In the genomic region with DNA sequence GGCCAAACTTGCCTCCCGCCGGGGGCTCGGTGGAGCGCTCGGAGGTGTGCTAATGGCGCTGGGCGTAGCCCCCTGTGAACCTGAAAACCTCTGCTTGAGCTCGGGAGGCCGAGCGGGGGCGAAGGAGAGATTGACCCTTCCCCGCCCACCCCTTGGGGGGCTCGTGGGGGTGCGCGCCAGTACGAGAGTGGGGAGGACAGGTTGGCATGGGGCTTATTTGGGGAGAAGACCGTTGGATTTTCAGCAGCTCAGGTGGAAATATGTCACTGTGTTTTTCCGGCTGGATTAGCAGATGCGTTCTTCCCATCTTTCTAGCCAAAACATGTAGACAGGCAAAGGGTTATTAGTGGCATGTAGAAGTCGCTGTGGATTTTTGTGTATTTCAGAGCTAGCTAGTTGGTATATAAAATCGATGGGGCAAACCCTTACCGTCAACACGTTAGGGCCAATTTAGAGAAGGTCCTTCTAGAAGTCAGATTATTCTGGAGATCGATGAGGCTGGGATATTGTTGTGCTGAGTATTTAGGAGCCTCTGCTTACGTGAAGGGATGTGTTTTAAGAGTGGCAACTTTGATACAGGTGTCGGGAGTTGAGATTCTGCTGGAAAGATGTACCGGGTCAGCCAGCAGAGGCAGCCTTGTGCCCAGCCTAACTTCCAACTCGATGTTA, we compare ENCODE assay signal across 8 cellular contexts. TPM values are rescaled to one million over a fixed set of nuclear protein-coding genes. Genes with fewer than 3 reads are reported as not detected.
DNase-seq lines count a peak whose midpoint lies in the region; ATAC-seq and TF ChIP-seq lines count a peak whose summit lies in the region.

No MANE protein-coding gene starts in this region.

- peak overlapping the region; percentile 83 for H3K27ac Mint-ChIP-seq in activated CD4-positive, alpha-beta T cell treated with anti-CD3 and anti-CD28 coated beads, Interleukin-2, amount 10 ng/mL, durations not matched to agents 7 days and 5 days
- no peak overlapping the region for H3K27ac Mint-ChIP-seq in endodermal cell
- peak overlapping the region; percentile 75 for H3K27ac Mint-ChIP-seq in mesothelial cell of epicardium

- H3K9me3 ChIP-seq in BLaER1 treated with 17β-estradiol and CSF1 and Interleukin-3, amounts not matched to agents 10 nM and 100 nM (replicated peaks in 1 of 11) = no peaks in the 10 kb centered on the region
- H3K9me3 ChIP-seq in endodermal cell (ENCODE audit: control insufficient read depth, low read length) (no peaks in the 10 kb centered on the region), thoracic aorta (no peaks in the 10 kb centered on the region)

- TF ChIP-seq CTCF in endodermal cell (conservative IDR thresholded peaks at IDR 0.05) (peak; percentile 71), mesothelial cell of epicardium (IDR thresholded peaks at IDR 0.05; ENCODE audit: unreplicated experiment) (no peak), thoracic aorta (IDR thresholded peaks at IDR 0.05) (peak; percentile 54)

- H3K36me3 Mint-ChIP-seq in activated CD4-positive, alpha-beta T cell treated with anti-CD3 and anti-CD28 coated beads, Interleukin-2, amount 10 ng/mL, durations not matched to agents 7 days and 5 days (ENCODE audit: low read depth) = peaks cover 21% of the 10 kb centered on the region
- H3K36me3 Mint-ChIP-seq in endodermal cell (ENCODE audit: low read depth) (no peaks in the 10 kb centered on the region), mesothelial cell of epicardium (no peaks in the 10 kb centered on the region)

- H3K36me3 ChIP-seq in BLaER1 treated with 17β-estradiol and CSF1 and Interleukin-3, amounts not matched to agents 10 nM and 100 nM = peaks cover 0 to 3% (median 0%) of the 10 kb centered on the region in 11 experiments; a peak in 1 of 22 replicates
- no peaks in the 10 kb centered on the region for H3K36me3 ChIP-seq in endodermal cell (ENCODE audit: control insufficient read depth, insufficient read depth, low read length)
- H3K36me3 ChIP-seq in thoracic aorta = no peaks in the 10 kb centered on the region

- peak overlapping the region; percentile 83 to 94 (median 88) for H3K4me3 ChIP-seq in BLaER1 treated with 17β-estradiol and CSF1 and Interleukin-3, amounts not matched to agents 10 nM and 100 nM
- H3K4me3 ChIP-seq in endodermal cell (ENCODE audit: low read length) (peak overlapping the region; percentile 90), thoracic aorta (peak overlapping the region; percentile 97)

- H3K4me3 Mint-ChIP-seq in activated CD4-positive, alpha-beta T cell treated with anti-CD3 and anti-CD28 coated beads, Interleukin-2, amount 10 ng/mL, durations not matched to agents 7 days and 5 days = peak overlapping the region; percentile 87
- H3K4me3 Mint-ChIP-seq in endodermal cell (peak overlapping the region; percentile 70), mesothelial cell of epicardium (peak overlapping the region; percentile 82)

- H3K4me1 Mint-ChIP-seq in activated CD4-positive, alpha-beta T cell treated with anti-CD3 and anti-CD28 coated beads, Interleukin-2, amount 10 ng/mL, durations not matched to agents 7 days and 5 days = peaks cover 53% of the 10 kb centered on the region
- H3K4me1 Mint-ChIP-seq in endodermal cell = peaks cover 13% of the 10 kb centered on the region
- H3K4me1 Mint-ChIP-seq in mesothelial cell of epicardium = peaks cover 38% of the 10 kb centered on the region

- DNase-seq in NCI-H2227 (lab: John Stamatoyannopoulos, UW; ENCODE audit: unreplicated experiment) (peak; percentile 17), endodermal cell (peak; percentile 71), mesothelial cell of epicardium (ENCODE audit: low spot score in 2 of 2, unreplicated experiment in 2 of 2) (no peak), thoracic aorta (ENCODE audit: low spot score) (no peak)
- peak; percentile 60 for DNase-seq in activated CD4-positive, alpha-beta T cell treated with anti-CD3 and anti-CD28 coated beads, Interleukin-2, amount 10 ng/mL, durations not matched to agents 7 days and 5 days

- peak overlapping the region; percentile 86 to 97 (median 96) for H3K4me2 ChIP-seq in BLaER1 treated with 17β-estradiol and CSF1 and Interleukin-3, amounts not matched to agents 10 nM and 100 nM

- POLR2A ChIA-PET in activated CD4-positive, alpha-beta T cell treated with anti-CD3 and anti-CD28 coated beads, Interleukin-2, amount 10 ng/mL, durations not matched to agents 7 days and 5 days (lab: Charles Lee) = interaction anchor here (1.0 to 3.1 kb wide), 5 partner anchors 10 to 166 kb away, joined by 3 to 19 read pairs (median 7); no protein-coding TSS in a partner anchor

- H3K27me3 Mint-ChIP-seq in activated CD4-positive, alpha-beta T cell treated with anti-CD3 and anti-CD28 coated beads, Interleukin-2, amount 10 ng/mL, durations not matched to agents 7 days and 5 days = no peaks in the 10 kb centered on the region
- H3K27me3 Mint-ChIP-seq in endodermal cell (ENCODE audit: insufficient read depth) (peaks cover 8% of the 10 kb centered on the region), mesothelial cell of epicardium (ENCODE audit: low read depth) (no peaks in the 10 kb centered on the region)

- peaks cover 29 to 62% (median 46%) of the 10 kb centered on the region in 10 experiments for H3K4me1 ChIP-seq in BLaER1 treated with 17β-estradiol and CSF1 and Interleukin-3, amounts not matched to agents 10 nM and 100 nM
- H3K4me1 ChIP-seq in endodermal cell (ENCODE audit: control insufficient read depth, insufficient read depth, low read length) (peaks cover 7% of the 10 kb centered on the region), thoracic aorta (ENCODE audit: control insufficient read depth in 1 of 2, low read depth in 2 of 2) (peaks cover 35 to 42% of the 10 kb centered on the region in 2 donors)

- peak overlapping the region in 10 of 11 experiments; percentile 88 to 95 (median 92); a peak in 20 of 22 replicates for H3K27ac ChIP-seq in BLaER1 treated with 17β-estradiol and CSF1 and Interleukin-3, amounts not matched to agents 10 nM and 100 nM
- H3K27ac ChIP-seq in endodermal cell (ENCODE audit: low read depth, low read length) (no peak overlapping the region), thoracic aorta (peak overlapping the region; percentile 95 to 99)

- CTCF ChIA-PET in activated CD4-positive, alpha-beta T cell treated with anti-CD3 and anti-CD28 coated beads, Interleukin-2, amount 10 ng/mL, durations not matched to agents 7 days and 5 days (lab: Charles Lee) = interaction anchor here (0.7 to 3.7 kb wide), 24 partner anchors 10 to 482 kb away, joined by 3 to 50 read pairs (median 6); partner anchors contain the start of gene HINT3

- H3K9ac ChIP-seq in BLaER1 treated with 17β-estradiol and CSF1 and Interleukin-3, amounts not matched to agents 10 nM and 100 nM = peak overlapping the region; percentile 86 to 92 (median 91)
- no peak overlapping the region for H3K9ac ChIP-seq in endodermal cell (ENCODE audit: extremely low read depth, low read length, poor library complexity, severe bottlenecking)

- H4K20me1 ChIP-seq in BLaER1 treated with 17β-estradiol and CSF1 and Interleukin-3, amounts not matched to agents 10 nM and 100 nM = peaks cover 0 to 9% (median 0%) of the 10 kb centered on the region in 11 experiments; a peak in 2 of 22 replicates

- WGBS in endodermal cell (ENCODE audit: insufficient coverage in 1 of 2, insufficient read length in 1 of 2), 2 experiments = 1% methylated on average over 16 to 28 of the region's 28 CpGs

- peak; percentile 31 for ATAC-seq in GM18867 (IDR thresholded peaks at IDR 0.05; ENCODE audit: unreplicated experiment)
- peak; percentile 29 for ATAC-seq in HG03095 (IDR thresholded peaks at IDR 0.05; ENCODE audit: unreplicated experiment)
- ATAC-seq in thoracic aorta (ENCODE audit: insufficient number of reproducible peaks, low FRiP score, low read depth) = no peak

- no peaks in the 10 kb centered on the region; a peak in 1 of 22 replicates for H3K27me3 ChIP-seq in BLaER1 treated with 17β-estradiol and CSF1 and Interleukin-3, amounts not matched to agents 10 nM and 100 nM
- no peaks in the 10 kb centered on the region for H3K27me3 ChIP-seq in endodermal cell (ENCODE audit: control insufficient read depth, insufficient read depth, low read length, poor library complexity, severe bottlenecking)
- no peaks in the 10 kb centered on the region for H3K27me3 ChIP-seq in thoracic aorta (replicated peaks; ENCODE audit: insufficient read depth)

- no peaks in the 10 kb centered on the region for H3K9me3 Mint-ChIP-seq in activated CD4-positive, alpha-beta T cell treated with anti-CD3 and anti-CD28 coated beads, Interleukin-2, amount 10 ng/mL, durations not matched to agents 7 days and 5 days
- H3K9me3 Mint-ChIP-seq in endodermal cell (no peaks in the 10 kb centered on the region), mesothelial cell of epicardium (no peaks in the 10 kb centered on the region)

RNA-seq across cellular contexts. Expression of gene NCOA7, which starts 0.5 kb away (rescaled TPM):
- 10 to 100 TPM; 43.2 to 53.1 TPM for total RNA-seq in activated CD4-positive, alpha-beta T cell treated with anti-CD3 and anti-CD28 coated beads, Interleukin-2, amount 10 ng/mL, durations not matched to agents 7 days and 5 days
- total RNA-seq in endodermal cell = 10 to 100 TPM; 11.4 to 15.2 TPM
- 3.5 TPM for polyA plus RNA-seq in endodermal cell (2013, experiment 1 of 2)
- polyA plus RNA-seq in endodermal cell (2013, experiment 2 of 2) = 4.6 TPM
- total RNA-seq in mesothelial cell of epicardium = 43.5 to 52.4 TPM (median 45.7 TPM) in 3 replicates
- total RNA-seq in thoracic aorta = 10 to 100 TPM; 29.6 to 87.1 TPM

RNA-seq across cellular contexts. Expression of gene HEY2, which starts 41.9 kb away (rescaled TPM):
- total RNA-seq in activated CD4-positive, alpha-beta T cell treated with anti-CD3 and anti-CD28 coated beads, Interleukin-2, amount 10 ng/mL, durations not matched to agents 7 days and 5 days = not detected
- total RNA-seq in endodermal cell = 1 to 10 TPM; 2.3 to 4.3 TPM
- 2.2 TPM for polyA plus RNA-seq in endodermal cell (2013, experiment 1 of 2)
- polyA plus RNA-seq in endodermal cell (2013, experiment 2 of 2) = 2.6 TPM
- 8.8 to 11.7 TPM (median 9.6 TPM) in 3 replicates for total RNA-seq in mesothelial cell of epicardium
- 10 to 100 TPM; 26.5 to 40.9 TPM for total RNA-seq in thoracic aorta

Comparison
In these comparisons a context has a peak if more than half of its experiments do, and no peak if none do; other contexts are left out.
1. DNase-seq: peak in NCI-H2227 (single experiment), activated CD4-positive, alpha-beta T cell treated with anti-CD3 and anti-CD28 coated beads, Interleukin-2, amount 10 ng/mL, durations not matched to agents 7 days and 5 days (single experiment) and endodermal cell (single experiment); none in mesothelial cell of epicardium (0 of 2) and thoracic aorta (single experiment).
2. Peak in every context shown above with its lines, with median percentiles within 50 percentile points of each other: H3K4me3 ChIP-seq and H3K4me3 Mint-ChIP-seq.